ENCODE assay signal across 18 cellular contexts in genomic region chr20:5809495-5809894, GRCh38. TPM values are rescaled to one million over a fixed set of nuclear protein-coding genes. Genes with fewer than 3 reads are reported as not detected.
DNase-seq lines count a peak whose midpoint lies in the region; ATAC-seq, FAIRE-seq and TF ChIP-seq lines count a peak whose summit lies in the region.
"Had no signal": no experiment of that assay in that cellular context is flagged by ENCODE, and none has a peak within 500 bp of the region (broad histone marks: within the 10 kb centered on the region; RNA-seq: fewer than 3 reads in every experiment).

No MANE protein-coding gene starts in this region.

- no peak overlapping the region for H2AK5ac ChIP-seq in H1 (ENCODE audit: low read depth, low read length)

- H3K9me2 ChIP-seq in Loucy (replicated peaks; ENCODE audit: low read depth, low read length) = no peaks in the 10 kb centered on the region

- H2BK15ac ChIP-seq in H1 (ENCODE audit: low read length) = no peak overlapping the region

- no peak overlapping the region for H3K56ac ChIP-seq in H1 (replicated peaks; ENCODE audit: insufficient read length, low read depth, low read length)

- POLR2A ChIA-PET in H1 (lab: Charles Lee; ENCODE audit: partially characterized antibody) = interaction anchor here (1.0 kb wide), 1 partner anchor 13 kb away, joined by 3 read pairs; no protein-coding TSS in a partner anchor

- no peak for ATAC-seq in stimulated activated memory B cell treated with anti-CD40 and anti-IgM and Interleukin-4, amounts not matched to agents 10 μg/mL and 1 μg/mL and 100 μg/mL, for 72 hours
- ATAC-seq: SK-N-SH treated with all-trans-retinoic acid at 6 μM for 48 hours had no signal

- peak; percentile 21 for TF ChIP-seq CTCF in Loucy (conservative IDR thresholded peaks at IDR 0.05; ENCODE audit: low read length)
- TF ChIP-seq CTCF in H1 (IDR thresholded peaks at IDR 0.05; ENCODE audit: control extremely low read depth in 1 of 3, insufficient read depth in 1 of 3, low read depth in 1 of 3, low read length in 3 of 3) = peak in 2 of 3 experiments; percentile 18 to 19; a peak in 2 of 4 replicates
- no peak for TF ChIP-seq CTCF in foreskin fibroblast (IDR thresholded peaks at IDR 0.05; ENCODE audit: low read depth, low read length)

- H3K27ac Mint-ChIP-seq in stimulated activated memory B cell treated with anti-CD40 and anti-IgM and Interleukin-4, amounts not matched to agents 10 μg/mL and 1 μg/mL and 100 μg/mL, for 72 hours = no peak overlapping the region

- no peak overlapping the region for H3K4me3 Mint-ChIP-seq in stimulated activated memory B cell treated with anti-CD40 and anti-IgM and Interleukin-4, amounts not matched to agents 10 μg/mL and 1 μg/mL and 100 μg/mL, for 72 hours

- TF ChIP-seq EP300 in H1 (IDR thresholded peaks at IDR 0.05; ENCODE audit: borderline replicate concordance in 1 of 2, low read depth in 2 of 2, low read length in 2 of 2) = no peak

- H2BK120ac ChIP-seq in H1 (replicated peaks; ENCODE audit: low read depth, low read length) = no peak overlapping the region

- H3K4me2 ChIP-seq in Loucy (ENCODE audit: low read depth, low read length, poor library complexity, severe bottlenecking) = no peak overlapping the region
- H3K4me2 ChIP-seq in H1 (ENCODE audit: insufficient read depth in 1 of 2, low read depth in 2 of 2, low read length in 2 of 2) = no peak overlapping the region

- H2BK12ac ChIP-seq in H1 (ENCODE audit: low read depth, low read length) = no peak overlapping the region

- H3K9me3 Mint-ChIP-seq in stimulated activated memory B cell treated with anti-CD40 and anti-IgM and Interleukin-4, amounts not matched to agents 10 μg/mL and 1 μg/mL and 100 μg/mL, for 72 hours = no peaks in the 10 kb centered on the region

- H3K27me3 Mint-ChIP-seq in stimulated activated memory B cell treated with anti-CD40 and anti-IgM and Interleukin-4, amounts not matched to agents 10 μg/mL and 1 μg/mL and 100 μg/mL, for 72 hours = no peaks in the 10 kb centered on the region

- no peak overlapping the region for H2AFZ ChIP-seq in Loucy (ENCODE audit: low read length)
- no peak overlapping the region for H2AFZ ChIP-seq in H1 (ENCODE audit: low read length)

- H3K4ac ChIP-seq in H1 (replicated peaks; ENCODE audit: insufficient read length, low read depth, low read length) = no peak overlapping the region

- WGBS in H1 (ENCODE audit: extremely low coverage in 1 of 2, insufficient coverage in 1 of 2, insufficient read length in 1 of 2, insufficient replicate concordance in 2 of 2, low coverage in 1 of 2, low lambda C conversion rate in 2 of 2, missing lambda C conversion rate in 1 of 2), 2 experiments = 90% methylated on average over 5 of the region's 5 CpGs; no CpG with 5 or more reads in 1 of the 2 experiments

- no peak; a peak in 1 of 4 replicates for TF ChIP-seq RAD21 in H1 (IDR thresholded peaks at IDR 0.05 in 1 of 2, conservative IDR thresholded peaks at IDR 0.05 in 1 of 2; ENCODE audit: low read depth in 2 of 2, low read length in 2 of 2)

- no peaks in the 10 kb centered on the region for H3K27me3 ChIP-seq in Loucy (ENCODE audit: insufficient read depth, low read length, poor library complexity, severe bottlenecking)
- H3K27me3 ChIP-seq in H1 (replicated peaks in 1 of 4; ENCODE audit: control insufficient read depth in 3 of 4, extremely low read depth in 1 of 4, insufficient read depth in 3 of 4, low read length in 3 of 4) = no peaks in the 10 kb centered on the region

- H4K20me1 ChIP-seq in Loucy (ENCODE audit: insufficient read depth, low read length, poor library complexity, severe bottlenecking) = no peaks in the 10 kb centered on the region
- H4K20me1 ChIP-seq in H1 (replicated peaks in 1 of 2; ENCODE audit: control insufficient read depth in 1 of 2, insufficient read depth in 2 of 2, low read length in 2 of 2) = no peaks in the 10 kb centered on the region

- H3K4me3 ChIP-seq in Loucy (ENCODE audit: low read length, poor library complexity, severe bottlenecking) (no peak overlapping the region), H1 (ENCODE audit: extremely low read depth in 1 of 4, insufficient read depth in 2 of 4, low read depth in 3 of 4, low read length in 4 of 4) (no peak overlapping the region), foreskin fibroblast (ENCODE audit: low read depth in 1 of 2, low read length in 2 of 2) (no peak overlapping the region)
- H3K4me3 ChIP-seq: HAP-1 had no signal

- no peak overlapping the region for H3K14ac ChIP-seq in H1 (ENCODE audit: insufficient read length)

- no peak overlapping the region for H3K9ac ChIP-seq in Loucy (ENCODE audit: low read depth, low read length, poor library complexity, severe bottlenecking)
- no peak overlapping the region for H3K9ac ChIP-seq in H1 (replicated peaks in 1 of 4; ENCODE audit: extremely low read depth in 1 of 4, low read depth in 3 of 4, low read length in 3 of 4)

- no peaks in the 10 kb centered on the region for H3K23me2 ChIP-seq in H1 (ENCODE audit: low read depth, low read length)

- no peak for TF ChIP-seq POLR2A in H1 (IDR thresholded peaks at IDR 0.05; ENCODE audit: control extremely low read depth in 1 of 2, low read depth in 2 of 2, low read length in 2 of 2)

- H3F3A ChIP-seq in Loucy (ENCODE audit: low read depth) = no peaks in the 10 kb centered on the region

- no peak overlapping the region for H4K91ac ChIP-seq in H1 (replicated peaks; ENCODE audit: insufficient read length, low read length)

- peaks cover 12% of the 10 kb centered on the region for H3K4me1 Mint-ChIP-seq in stimulated activated memory B cell treated with anti-CD40 and anti-IgM and Interleukin-4, amounts not matched to agents 10 μg/mL and 1 μg/mL and 100 μg/mL, for 72 hours

- DNase-seq in ELR (ENCODE audit: low read depth) = peak; percentile 3
- DNase-seq in H1 (ENCODE audit: low read depth in 1 of 2, low spot score in 2 of 2) = no peak
- no peak for DNase-seq in foreskin fibroblast
- DNase-seq in hypothalamus (lab: John Stamatoyannopoulos, UW) = no peak
- DNase-seq: NCI-H1105 treated with DMSO at 0.1 percent for 48 hours, NCI-H1694, NCI-H2081 treated with DMSO at 0.1 percent for 48 hours, NCI-H446 treated with DMSO at 0.1 percent for 48 hours, NCI-H69, RPMI8226, SHP77 treated with DMSO at 0.1 percent for 48 hours, T-helper 1 cell had no signal

- H3K27ac ChIP-seq in H1 (ENCODE audit: low read depth, low read length) (no peak overlapping the region), temporal lobe (ENCODE audit: low read depth, low read length) (peak overlapping the region; percentile 48)

- CTCF ChIA-PET in H1 (lab: Charles Lee; ENCODE audit: partially characterized antibody) = interaction anchor here (0.5 to 2.4 kb wide), 8 partner anchors 10 to 279 kb away, joined by 3 to 8 read pairs (median 4); no protein-coding TSS in a partner anchor

- peaks cover 6% of the 10 kb centered on the region for H3K4me1 ChIP-seq in Loucy (ENCODE audit: insufficient read depth, low read length, poor library complexity, severe bottlenecking)
- peaks cover 0 to 9% (median 2%) of the 10 kb centered on the region in 4 experiments; a peak in 4 of 7 replicates for H3K4me1 ChIP-seq in H1 (replicated peaks in 1 of 4; ENCODE audit: control insufficient read depth in 3 of 4, insufficient read depth in 4 of 4, low read length in 3 of 4)
- H3K4me1 ChIP-seq: HAP-1 had no signal

- H4K8ac ChIP-seq in H1 (ENCODE audit: extremely low read depth, insufficient read depth, low read length) = no peak overlapping the region

- no peak overlapping the region for H3K23ac ChIP-seq in H1 (ENCODE audit: insufficient read length)

- no peak overlapping the region for H2BK5ac ChIP-seq in H1 (ENCODE audit: low read depth, low read length)

- H3K18ac ChIP-seq in H1 (ENCODE audit: extremely low read depth, low read length) = no peak overlapping the region

- no peak for FAIRE-seq in H1 (lab: Jason Lieb, UNC)
- FAIRE-seq: D721Med had no signal

- peaks cover 12% of the 10 kb centered on the region for H3K36me3 Mint-ChIP-seq in stimulated activated memory B cell treated with anti-CD40 and anti-IgM and Interleukin-4, amounts not matched to agents 10 μg/mL and 1 μg/mL and 100 μg/mL, for 72 hours

- no peak overlapping the region for H2BK20ac ChIP-seq in H1 (ENCODE audit: low read length)

- H3K79me2 ChIP-seq in Loucy (ENCODE audit: insufficient read depth, low read length) = no peaks in the 10 kb centered on the region
- H3K79me2 ChIP-seq in H1 (ENCODE audit: control insufficient read depth in 1 of 2, insufficient read depth in 2 of 2, low read length in 2 of 2) = no peaks in the 10 kb centered on the region

- no peaks in the 10 kb centered on the region for H3K9me3 ChIP-seq in Loucy (ENCODE audit: insufficient read depth, low read depth, low read length)
- H3K9me3 ChIP-seq in H1 (ENCODE audit: insufficient read depth in 2 of 2, low read depth in 1 of 2, low read length in 1 of 2) = no peaks in the 10 kb centered on the region
- H3K9me3 ChIP-seq: HAP-1 had no signal

- H3K79me1 ChIP-seq in H1 (ENCODE audit: low read depth, low read length) = no peaks in the 10 kb centered on the region

- no peak overlapping the region for H4K5ac ChIP-seq in H1 (ENCODE audit: insufficient read length, low read depth, low read length)

- H3K36me3 ChIP-seq in Loucy (ENCODE audit: insufficient read depth, low read length) (no peaks in the 10 kb centered on the region), H1 (ENCODE audit: control insufficient read depth in 2 of 4, insufficient read depth in 4 of 4, low read length in 3 of 4) (no peaks in the 10 kb centered on the region)
- H3K36me3 ChIP-seq: HAP-1 had no signal

TF ChIP-seq in H1, 55 proteins besides CTCF, POLR2A, EP300 and RAD21:
- TF ChIP-seq TAF7 (optimal IDR thresholded peaks at IDR 0.05; ENCODE audit: borderline replicate concordance, low read depth, low read length) (no peak), TCF12 (IDR thresholded peaks at IDR 0.05; ENCODE audit: low read depth, low read length) (no peak), MAFK (IDR thresholded peaks at IDR 0.05; ENCODE audit: low read depth, low read length) (no peak), GABPA (IDR thresholded peaks at IDR 0.05; ENCODE audit: borderline replicate concordance, insufficient read depth, low read length) (no peak), HDAC2 (IDR thresholded peaks at IDR 0.05; ENCODE audit: borderline replicate concordance in 1 of 2, low read depth in 2 of 2, low read length in 2 of 2) (no peak)

RNA-seq across cellular contexts. Expression of gene SHLD1, which starts 59.3 kb away (rescaled TPM):
- 4.2 and 4.5 TPM in 2 replicates for total RNA-seq in H1 (2021; fragmentation: NEBNext Ultra II Directional; extraction: Animal tissue kit (Norgen Biotek cat#: 25700))
- polyA plus RNA-seq in H1 (2011; rRNA removed) = 4.4 and 6.5 TPM in 2 replicates
- 5.9 TPM for polyA plus RNA-seq in H1 (2011; cell fraction: cytosol; rRNA removed)
- 2.7 TPM for polyA plus RNA-seq in H1 (2011; cell fraction: nucleus; rRNA removed)
- 4.0 to 5.2 TPM (median 4.2 TPM) in 4 replicates for polyA plus RNA-seq in H1 (2012, experiment 1 of 2)
- 8.6 TPM for polyA plus RNA-seq in H1 (2012, experiment 2 of 2)
- 4.9 TPM for polyA plus RNA-seq in H1 (2013, experiment 1 of 2)
- 4.2 TPM for polyA plus RNA-seq in H1 (2013, experiment 2 of 2)
- 1.9 and 2.8 TPM in 2 replicates for polyA minus RNA-seq in H1 (2011; rRNA and poly(A)+ RNA removed)
- polyA minus RNA-seq in H1 (2011; cell fraction: cytosol; rRNA and poly(A)+ RNA removed) = not detected
- polyA minus RNA-seq in H1 (2011; cell fraction: nucleus; rRNA and poly(A)+ RNA removed) = 5.6 TPM
- 6.6 TPM for total RNA-seq in temporal lobe
